8 cellular contexts compared by ENCODE assay signal in the genomic region with DNA sequence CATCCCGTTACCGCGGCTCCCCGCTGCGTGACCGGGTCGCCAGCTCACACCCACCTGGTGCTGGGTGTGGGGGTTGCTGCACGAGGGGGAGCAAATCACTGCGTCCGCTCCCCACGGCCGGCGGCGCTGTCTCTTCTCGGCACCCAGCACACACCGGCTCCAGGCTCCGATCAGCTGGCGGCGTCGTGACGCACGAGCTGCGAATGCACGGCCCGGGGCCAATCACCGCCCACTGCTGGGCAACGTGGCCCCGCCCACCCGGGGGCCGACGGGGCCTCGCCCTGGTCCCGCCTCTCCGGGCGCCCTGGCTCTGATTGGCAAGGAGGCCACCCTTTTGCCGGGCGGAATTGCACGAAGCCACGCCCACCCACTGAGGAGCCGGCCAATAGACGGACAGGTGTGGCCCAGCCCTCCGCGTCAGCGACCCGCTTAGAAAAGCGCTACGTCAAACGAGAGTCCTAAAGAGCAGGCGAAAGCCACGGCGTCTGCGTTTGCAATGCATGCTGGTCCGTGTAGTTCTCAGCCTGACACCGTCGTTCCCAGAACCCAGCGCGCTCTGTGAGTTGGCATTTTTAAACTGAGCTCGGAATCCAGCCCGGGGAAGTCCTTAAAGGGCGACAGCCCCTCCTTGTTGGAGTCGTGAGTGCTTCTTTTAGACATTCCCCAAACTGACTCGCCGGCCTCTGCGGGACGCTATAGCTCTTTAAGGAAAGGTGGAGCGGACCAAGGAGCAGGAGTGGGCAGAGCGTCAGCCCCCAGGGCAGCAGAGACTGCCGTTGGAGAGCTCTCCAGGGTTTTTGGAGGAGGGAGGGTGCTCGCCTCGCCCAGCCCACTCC. TPM values are rescaled to one million over a fixed set of nuclear protein-coding genes. Genes with fewer than 3 reads are reported as not detected.
A peak's percentile ranks its signal among the peaks of the same experiment; 100 is the strongest.
DNase-seq lines count a peak whose midpoint lies in the region; ATAC-seq and TF ChIP-seq lines count a peak whose summit lies in the region.

No MANE protein-coding gene starts in this region.

- H3F3A ChIP-seq in OCI-LY1 (ENCODE audit: insufficient read depth, low read length) = peaks cover 4% of the 10 kb centered on the region; the same call in 1 of the 2 replicates

- DNase-seq in D341Med (ENCODE audit: low spot score) (peak; percentile 96), activated T-cell treated with anti-CD3 and anti-CD28 coated beads for 24 hours (ENCODE audit: low read depth) (peak; percentile 100), epidermal melanocyte (ENCODE audit: insufficient read length, low spot score) (peak; percentile 96), middle frontal gyrus (ENCODE audit: extremely low spot score, low spot score) (peak; percentile 100)
- DNase-seq in stimulated activated CD8-positive, alpha-beta memory T cell treated with anti-CD3 and anti-CD28 coated beads, Interleukin-2, amount 100 ng/mL, for 48 hours (ENCODE audit: low read depth in 2 of 2) = peak; percentile 100

- peaks cover under 1% of the 10 kb centered on the region; the same call in 1 of the 2 replicates for H3K27me3 ChIP-seq in HUES64 (ENCODE audit: insufficient read depth, low read length)
- no peaks in the 10 kb centered on the region; the same call in 1 of the 2 replicates for H3K27me3 ChIP-seq in OCI-LY1 (ENCODE audit: insufficient read depth, low read length)

- no peaks in the 10 kb centered on the region for H4K20me1 ChIP-seq in OCI-LY1 (ENCODE audit: insufficient read depth, low read length)

- H3K4me1 ChIP-seq in HUES64 (ENCODE audit: insufficient read depth, low read length) (peaks cover 21% of the 10 kb centered on the region; the same call in 1 of the 2 replicates), OCI-LY1 (ENCODE audit: insufficient read depth, low read length, severe bottlenecking) (peaks cover 38% of the 10 kb centered on the region)

- H3K27ac ChIP-seq in HUES64 (ENCODE audit: low read depth, low read length) = peak overlapping the region; percentile 99
- peak overlapping the region; percentile 92 for H3K27ac ChIP-seq in OCI-LY1 (ENCODE audit: low read depth, low read length, poor library complexity, severe bottlenecking)

- no peak for TF ChIP-seq CTCF in OCI-LY1 (IDR thresholded peaks at IDR 0.05; ENCODE audit: low read length)

- WGBS in HUES64 = under 1% methylated on average over 66 of the region's 70 CpGs

- no peak overlapping the region for H2AFZ ChIP-seq in OCI-LY1 (ENCODE audit: low read length)

- H3K79me2 ChIP-seq in OCI-LY1 (ENCODE audit: insufficient read depth, low read length) = no peaks in the 10 kb centered on the region

- peak overlapping the region; percentile 94 for H3K9ac ChIP-seq in HUES64 (ENCODE audit: low read depth, low read length)
- H3K9ac ChIP-seq in OCI-LY1 (ENCODE audit: low read length) = peak overlapping the region; percentile 84

- H3K4me3 ChIP-seq in HUES64 (ENCODE audit: low read length) = peak overlapping the region; percentile 75
- H3K4me3 ChIP-seq in OCI-LY1 (ENCODE audit: low read depth, low read length, poor library complexity, severe bottlenecking) = peak overlapping the region; percentile 74

- H3K4me2 ChIP-seq in OCI-LY1 (ENCODE audit: low read length) = peak overlapping the region; percentile 94

- peak; percentile 69 for ATAC-seq in GM21447 (IDR thresholded peaks at IDR 0.05; ENCODE audit: unreplicated experiment)

- H3K9me3 ChIP-seq in HUES64 (ENCODE audit: insufficient read depth, low read depth, low read length) (no peaks in the 10 kb centered on the region), OCI-LY1 (ENCODE audit: low read length) (no peaks in the 10 kb centered on the region)

- peaks cover 21% of the 10 kb centered on the region; the same call in 1 of the 2 replicates for H3K36me3 ChIP-seq in HUES64 (ENCODE audit: insufficient read depth, low read length)
- no peaks in the 10 kb centered on the region for H3K36me3 ChIP-seq in OCI-LY1 (ENCODE audit: insufficient read depth, low read length)

- H3K9me2 ChIP-seq in OCI-LY1 (ENCODE audit: low read depth, low read length) = no peaks in the 10 kb centered on the region

RNA-seq across cellular contexts. Expression of gene TLCD2, which starts 6.1 kb away (rescaled TPM):
- 0.15 TPM for polyA plus RNA-seq in HUES64 (2013, experiment 1 of 2)
- 0.32 TPM for polyA plus RNA-seq in HUES64 (2013, experiment 2 of 2)

RNA-seq across cellular contexts. Expression of gene WDR81, which starts 8.2 kb away (rescaled TPM):
- polyA plus RNA-seq in HUES64 (2013, experiment 1 of 2) = 8.6 TPM
- polyA plus RNA-seq in HUES64 (2013, experiment 2 of 2) = 5.3 TPM

RNA-seq across cellular contexts. Expression of gene SERPINF2, which starts 26.4 kb away (rescaled TPM):
- polyA plus RNA-seq in HUES64 (2013, experiment 1 of 2) = 1.0 TPM
- 1.1 TPM for polyA plus RNA-seq in HUES64 (2013, experiment 2 of 2)

RNA-seq across cellular contexts. Expression of gene PRPF8, which starts 31.6 kb away (rescaled TPM):
- 180 TPM for polyA plus RNA-seq in HUES64 (2013, experiment 1 of 2)
- polyA plus RNA-seq in HUES64 (2013, experiment 2 of 2) = 184 TPM

RNA-seq across cellular contexts. Expression of gene SERPINF1, which starts 45.6 kb away (rescaled TPM):
- polyA plus RNA-seq in HUES64 (2013, experiment 1 of 2) = 22.2 TPM
- polyA plus RNA-seq in HUES64 (2013, experiment 2 of 2) = 24.5 TPM

Comparison
In these comparisons a context has a peak if more than half of its experiments do, and no peak if none do; other contexts are left out.
1. Peak in every context shown above with its lines: DNase-seq, ATAC-seq, H3K4me3 ChIP-seq and H3K27ac ChIP-seq.